35 cellular contexts compared by ENCODE assay signal in genomic region chr3:8738639-8739038, GRCh38. TPM values are rescaled to one million over a fixed set of nuclear protein-coding genes. Genes with fewer than 3 reads are reported as not detected.
"Had no signal": no experiment of that assay in that cellular context is flagged by ENCODE, and none has a peak within 500 bp of the region (broad histone marks: within the 10 kb centered on the region; RNA-seq: fewer than 3 reads in every experiment).

No MANE protein-coding gene starts in this region.

- H3K4me1 Mint-ChIP-seq: activated naive CD4-positive, alpha-beta T cell treated with anti-CD3 and anti-CD28 coated beads, Interleukin-2, amount 10 ng/mL, durations not matched to agents 7 days and 5 days; activated T-helper 17 cell treated with anti-CD3 and anti-CD28 coated beads, Interleukin-2, amount 50 U/mL, for 72 hours; central memory CD8-positive, alpha-beta T cell; T-helper 17 cell had no signal

- H3K27me3 ChIP-seq: brain microvascular endothelial cell, heart right ventricle, hepatocyte had no signal

- H3K4me2 ChIP-seq: hepatocyte had no signal

- H3K27ac ChIP-seq: brain microvascular endothelial cell, coronary artery, dorsolateral prefrontal cortex, heart right ventricle, hepatocyte had no signal

- H3K4me3 ChIP-seq: coronary artery, dorsolateral prefrontal cortex, heart right ventricle, hepatocyte had no signal

- FAIRE-seq: astrocyte, bronchial epithelial cell, frontal cortex had no signal

- H3K9me3 Mint-ChIP-seq: activated CD8-positive, alpha-beta T cell treated with anti-CD3 and anti-CD28 coated beads for 36 hours; activated naive CD4-positive, alpha-beta T cell treated with anti-CD3 and anti-CD28 coated beads, Interleukin-2, amount 10 ng/mL, durations not matched to agents 7 days and 5 days; activated T-cell treated with anti-CD3 and anti-CD28 coated beads, Interleukin-2, amount 50 U/mL, for 4 hours; activated T-helper 17 cell treated with anti-CD3 and anti-CD28 coated beads, Interleukin-2, amount 50 U/mL, for 72 hours; central memory CD8-positive, alpha-beta T cell; dendritic cell treated with granulocyte-macrophage colony-stimulating factor and Interleukin-4, amounts not matched to agents 40 ng/mL and 50 ng/mL, for 4 days; endodermal cell; T-helper 2 cell treated with Interferon-gamma antibody and Interleukin-4, amounts not matched to agents 5 μg/mL and 100 μg/mL, for 36 hours had no signal

- ATAC-seq: activated CD8-positive, alpha-beta T cell treated with anti-CD3 and anti-CD28 coated beads for 36 hours; activated T-cell treated with anti-CD3 and anti-CD28 coated beads, Interleukin-2, amount 50 U/mL, for 4 hours; activated T-helper 17 cell treated with anti-CD3 and anti-CD28 coated beads, Interleukin-2, amount 50 U/mL, for 72 hours; esophagus mucosa; heart right ventricle; T-helper 17 cell had no signal

- H3K9me3 ChIP-seq: heart right ventricle had no signal

- H3K36me3 ChIP-seq: brain microvascular endothelial cell, heart right ventricle had no signal

- H3K36me3 Mint-ChIP-seq: activated naive CD4-positive, alpha-beta T cell treated with anti-CD3 and anti-CD28 coated beads, Interleukin-2, amount 10 ng/mL, durations not matched to agents 7 days and 5 days; activated naive CD8-positive, alpha-beta T cell had no signal

- H2AFZ ChIP-seq: hepatocyte had no signal

- DNase-seq: activated CD4-positive, alpha-beta T cell treated with anti-CD3 and anti-CD28 coated beads for 48 hours; activated CD4-positive, alpha-beta T cell treated with anti-CD3 and anti-CD28 coated beads, Interleukin-2, amount 50 U/mL, for 1 hour; activated CD4-positive, alpha-beta T cell treated with anti-CD3 and anti-CD28 coated beads, Interleukin-2, amount 50 U/mL, for 48 hours; activated CD4-positive, CD25-positive, alpha-beta regulatory T cell; activated CD4-positive, CD25-positive, alpha-beta regulatory T cell treated with anti-CD3 and anti-CD28 coated beads, Interleukin-2, amount 50 U/mL, for 72 hours; activated CD8-positive, alpha-beta T cell treated with anti-CD3 and anti-CD28 coated beads for 36 hours; activated gamma-delta T cell; activated naive CD4-positive, alpha-beta T cell; activated naive CD4-positive, alpha-beta T cell treated with anti-CD3 and anti-CD28 coated beads, Interleukin-2, amount 10 ng/mL, durations not matched to agents 7 days and 5 days; activated T-cell treated with anti-CD3 and anti-CD28 coated beads, Interleukin-2, amount 50 U/mL, for 4 hours; amniotic stem cell; anterior cingulate cortex; brain microvascular endothelial cell; dorsolateral prefrontal cortex; effector memory CD4-positive, alpha-beta T cell; endodermal cell; foreskin fibroblast; heart right ventricle; T-helper 1 cell; T-helper 17 cell; T1000 had no signal

- H3K27ac Mint-ChIP-seq: activated CD8-positive, alpha-beta T cell treated with anti-CD3 and anti-CD28 coated beads for 36 hours; activated naive CD4-positive, alpha-beta T cell treated with anti-CD3 and anti-CD28 coated beads, Interleukin-2, amount 10 ng/mL, durations not matched to agents 7 days and 5 days; activated naive CD8-positive, alpha-beta T cell; activated T-helper 17 cell treated with anti-CD3 and anti-CD28 coated beads, Interleukin-2, amount 50 U/mL, for 72 hours; dendritic cell treated with granulocyte-macrophage colony-stimulating factor and Interleukin-4, amounts not matched to agents 40 ng/mL and 50 ng/mL, for 4 days; endodermal cell; T-helper 17 cell; T-helper 2 cell treated with Interferon-gamma antibody and Interleukin-4, amounts not matched to agents 5 μg/mL and 100 μg/mL, for 36 hours had no signal

- H3K4me3 Mint-ChIP-seq: activated CD8-positive, alpha-beta T cell treated with anti-CD3 and anti-CD28 coated beads for 36 hours; activated naive CD4-positive, alpha-beta T cell treated with anti-CD3 and anti-CD28 coated beads, Interleukin-2, amount 10 ng/mL, durations not matched to agents 7 days and 5 days; activated naive CD8-positive, alpha-beta T cell; activated T-cell treated with anti-CD3 and anti-CD28 coated beads, Interleukin-2, amount 50 U/mL, for 4 hours; activated T-helper 17 cell treated with anti-CD3 and anti-CD28 coated beads, Interleukin-2, amount 50 U/mL, for 72 hours; central memory CD8-positive, alpha-beta T cell; dendritic cell treated with granulocyte-macrophage colony-stimulating factor and Interleukin-4, amounts not matched to agents 40 ng/mL and 50 ng/mL, for 4 days; endodermal cell; T-helper 17 cell; T-helper 2 cell treated with Interferon-gamma antibody and Interleukin-4, amounts not matched to agents 5 μg/mL and 100 μg/mL, for 36 hours had no signal

- H3K79me2 ChIP-seq: hepatocyte had no signal

RNA-seq across cellular contexts. Expression of gene CAV3, which starts 5.0 kb away (rescaled TPM):
- total RNA-seq: activated CD8-positive, alpha-beta T cell treated with anti-CD3 and anti-CD28 coated beads for 36 hours; activated T-cell treated with anti-CD3 and anti-CD28 coated beads, Interleukin-2, amount 50 U/mL, for 4 hours; activated T-helper 17 cell treated with anti-CD3 and anti-CD28 coated beads, Interleukin-2, amount 50 U/mL, for 72 hours; astrocyte; bronchial epithelial cell; cerebellum; endodermal cell; epithelial cell of proximal tubule; esophagus mucosa; frontal cortex; glomerular endothelial cell; hepatocyte; T-helper 17 cell had no signal
- polyA plus RNA-seq: hepatocyte had no signal
